In the genomic region with DNA sequence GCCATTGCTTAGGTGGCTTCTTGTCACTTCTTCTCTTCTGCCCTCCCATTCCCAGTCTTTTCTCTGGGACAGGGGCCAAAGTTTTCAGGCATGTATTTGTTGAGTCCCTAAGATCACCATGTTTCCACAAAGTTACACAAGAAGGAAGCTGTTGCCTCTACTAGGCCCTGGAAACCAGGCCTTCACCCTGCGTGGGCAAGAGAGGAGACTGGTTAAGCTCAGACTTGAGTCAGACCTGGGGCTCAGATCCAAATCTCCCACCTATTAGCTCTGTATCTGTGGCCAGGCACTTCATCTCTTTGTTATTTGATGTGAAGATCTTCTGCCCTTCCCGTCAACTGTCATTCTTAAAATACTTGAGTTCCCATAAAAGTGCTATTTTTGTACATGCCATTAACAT, we compare ENCODE assay signal across 11 cellular contexts.
DNase-seq lines count a peak whose midpoint lies in the region; ATAC-seq and TF ChIP-seq lines count a peak whose summit lies in the region.
"Had no signal": no experiment of that assay in that cellular context is flagged by ENCODE, and none has a peak within 500 bp of the region (broad histone marks: within the 10 kb centered on the region; RNA-seq: fewer than 3 reads in every experiment).

No MANE protein-coding gene starts in this region.

- no peaks in the 10 kb centered on the region for H3K79me2 ChIP-seq in osteoblast (ENCODE audit: insufficient read depth, low read length)

- H3K9me3 ChIP-seq in right atrium auricular region = no peaks in the 10 kb centered on the region
- no peaks in the 10 kb centered on the region for H3K9me3 ChIP-seq in osteoblast (ENCODE audit: low read depth, low read length)
- H3K9me3 ChIP-seq: A549 had no signal

- H3K4me2 ChIP-seq in osteoblast (ENCODE audit: insufficient read depth, low read length) = peak overlapping the region; percentile 23
- H3K4me2 ChIP-seq: A549 had no signal

- H3K36me3 ChIP-seq in right atrium auricular region (no peaks in the 10 kb centered on the region), osteoblast (ENCODE audit: insufficient read depth, low read length) (no peaks in the 10 kb centered on the region)

- H3K27me3 ChIP-seq in right atrium auricular region = no peaks in the 10 kb centered on the region
- no peaks in the 10 kb centered on the region for H3K27me3 ChIP-seq in osteoblast (ENCODE audit: insufficient read depth, low read length)

- peak overlapping the region; percentile 32 for H2AFZ ChIP-seq in osteoblast (ENCODE audit: low read length)

- DNase-seq in right atrium auricular region (ENCODE audit: low spot score) (no peak), Right ventricle myocardium inferior (ENCODE audit: missing footprints) (no peak), cardiac fibroblast (ENCODE audit: low read depth in 2 of 2) (peak; percentile 66 to 67), osteoblast (ENCODE audit: insufficient read length, low spot score, missing footprints) (peak; percentile 80), GM10266 (ENCODE audit: extremely low spot score) (no peak), NCI-H345 treated with DMSO at 0.1 percent for 48 hours (lab: John Stamatoyannopoulos, UW; ENCODE audit: unreplicated experiment) (no peak), medulla oblongata (ENCODE audit: extremely low spot score) (no peak)
- DNase-seq: activated naive CD8-positive, alpha-beta T cell treated with anti-CD3 and anti-CD28 coated beads, Interleukin-2, amount 10 ng/mL, durations not matched to agents 7 days and 5 days had no signal

- ATAC-seq in Right ventricle myocardium inferior (no peak), GM18870 (IDR thresholded peaks at IDR 0.05; ENCODE audit: unreplicated experiment) (no peak)
- ATAC-seq: A549; activated CD4-positive, CD25-positive, alpha-beta regulatory T cell treated with anti-CD3 and anti-CD28 coated beads, Interleukin-2, amount 50 U/mL, for 24 hours had no signal

- intact Hi-C loops in Right ventricle myocardium inferior (cut with DNase I) = no loop called here

- H3K27ac ChIP-seq in right atrium auricular region = peak overlapping the region; percentile 32 to 49
- peak overlapping the region; percentile 94 for H3K27ac ChIP-seq in osteoblast (ENCODE audit: low read depth, low read length)
- H3K27ac ChIP-seq: A549 had no signal

- no peak overlapping the region for H3K4me3 ChIP-seq in right atrium auricular region
- no peak overlapping the region for H3K4me3 ChIP-seq in cardiac fibroblast (replicated peaks in 1 of 2; ENCODE audit: low read depth in 2 of 2, low read length in 2 of 2)
- H3K4me3 ChIP-seq in osteoblast (ENCODE audit: insufficient read depth, low read length) = no peak overlapping the region
- H3K4me3 ChIP-seq: A549 had no signal

- H4K20me1 ChIP-seq in osteoblast (ENCODE audit: insufficient read depth, low read length) = no peaks in the 10 kb centered on the region

- TF ChIP-seq CTCF in right atrium auricular region (IDR thresholded peaks at IDR 0.05) = no peak
- no peak for TF ChIP-seq CTCF in cardiac fibroblast (IDR thresholded peaks at IDR 0.05; ENCODE audit: low read depth, low read length)
- TF ChIP-seq CTCF in osteoblast (IDR thresholded peaks at IDR 0.05; ENCODE audit: extremely low read depth, low read depth, low read length) = no peak
- no peak for TF ChIP-seq CTCF in GM10266 (IDR thresholded peaks at IDR 0.05; ENCODE audit: control insufficient read depth, insufficient read depth, low read depth, missing control alignments)

- peaks cover 0 to 76% of the 10 kb centered on the region in 2 donors for H3K4me1 ChIP-seq in right atrium auricular region
- H3K4me1 ChIP-seq in osteoblast (ENCODE audit: insufficient read depth, low read length) = peaks cover 57% of the 10 kb centered on the region
- H3K4me1 ChIP-seq: A549 had no signal

Comparison
In these comparisons a context has a peak if more than half of its experiments do, and no peak if none do; other contexts are left out.
1. DNase-seq: peak in cardiac fibroblast (2 of 2) and osteoblast (single experiment); none in right atrium auricular region (single experiment), Right ventricle myocardium inferior (single experiment), GM10266 (single experiment), NCI-H345 treated with DMSO at 0.1 percent for 48 hours (single experiment) and medulla oblongata (single experiment).